In genomic region chr10:129035052-129035805, GRCh38 we compare ENCODE assay signal across 10 cellular contexts.
A peak's percentile ranks its signal among the peaks of the same experiment; 100 is the strongest.
DNase-seq lines count a peak whose midpoint lies in the region; ATAC-seq lines count a peak whose summit lies in the region.
"Had no signal": no experiment of that assay in that cellular context is flagged by ENCODE, and none has a peak within 500 bp of the region (broad histone marks: within the 10 kb centered on the region; RNA-seq: fewer than 3 reads in every experiment).

No MANE protein-coding gene starts in this region.

- peak overlapping the region; percentile 39 for H3K4me3 ChIP-seq in naive thymus-derived CD4-positive, alpha-beta T cell (ENCODE audit: low read length)
- H3K4me3 ChIP-seq: HAP-1, tibial artery had no signal

- peak overlapping the region; percentile 73 to 97 (median 92) for H3K27ac Mint-ChIP-seq in naive thymus-derived CD4-positive, alpha-beta T cell
- H3K27ac Mint-ChIP-seq in stimulated activated memory B cell treated with anti-CD40 and anti-IgM and Interleukin-4, amounts not matched to agents 10 μg/mL and 1 μg/mL and 100 μg/mL, for 72 hours, result no peak overlapping the region

- H3K36me3 ChIP-seq in naive thymus-derived CD4-positive, alpha-beta T cell (ENCODE audit: control insufficient read depth in 2 of 3, insufficient read depth in 3 of 3, low read length in 3 of 3), result no peaks in the 10 kb centered on the region
- H3K36me3 ChIP-seq: HAP-1, tibial artery had no signal

- CTCF ChIA-PET in naive thymus-derived CD4-positive, alpha-beta T cell (lab: Charles Lee), result interaction anchor here (0.8 to 8.1 kb wide), 3 partner anchors 19 to 296 kb away, joined by 5 to 98 read pairs (median 7); no protein-coding TSS in a partner anchor

- peaks cover 12 to 47% (median 23%) of the 10 kb centered on the region in 5 donors for H3K27me3 Mint-ChIP-seq in naive thymus-derived CD4-positive, alpha-beta T cell
- H3K27me3 Mint-ChIP-seq in stimulated activated memory B cell treated with anti-CD40 and anti-IgM and Interleukin-4, amounts not matched to agents 10 μg/mL and 1 μg/mL and 100 μg/mL, for 72 hours, result peaks cover 77% of the 10 kb centered on the region

- POLR2A ChIA-PET in naive thymus-derived CD4-positive, alpha-beta T cell (lab: Charles Lee), result interaction anchor here (0.9 to 5.3 kb wide), 8 partner anchors 24 to 1101 kb away, joined by 3 to 46 read pairs (median 6); partner anchors contain the start of genes C10orf143, GLRX3 and MGMT

- H3K9me3 ChIP-seq in naive thymus-derived CD4-positive, alpha-beta T cell (ENCODE audit: control insufficient read depth in 2 of 3, low read length in 3 of 3), result no peaks in the 10 kb centered on the region
- H3K9me3 ChIP-seq: HAP-1, tibial artery had no signal

- H3K27me3 ChIP-seq in naive thymus-derived CD4-positive, alpha-beta T cell (ENCODE audit: control insufficient read depth in 2 of 2, insufficient read depth in 2 of 2, low read length in 2 of 2), result no peaks in the 10 kb centered on the region

- ATAC-seq in naive thymus-derived CD4-positive, alpha-beta T cell, result peak; percentile 64
- no peak for ATAC-seq in stimulated activated memory B cell treated with anti-CD40 and anti-IgM and Interleukin-4, amounts not matched to agents 10 μg/mL and 1 μg/mL and 100 μg/mL, for 72 hours

- peak overlapping the region; percentile 63 for H3K27ac ChIP-seq in naive thymus-derived CD4-positive, alpha-beta T cell (ENCODE audit: low read depth, low read length)
- H3K27ac ChIP-seq: tibial artery had no signal

- peaks cover 0 to 5% (median 0%) of the 10 kb centered on the region in 5 donors for H3K36me3 Mint-ChIP-seq in naive thymus-derived CD4-positive, alpha-beta T cell
- H3K36me3 Mint-ChIP-seq in stimulated activated memory B cell treated with anti-CD40 and anti-IgM and Interleukin-4, amounts not matched to agents 10 μg/mL and 1 μg/mL and 100 μg/mL, for 72 hours, result no peaks in the 10 kb centered on the region

- intact Hi-C loops in naive thymus-derived CD4-positive, alpha-beta T cell (cut with micrococcal nuclease), result loop anchor here (1.0 to 10.0 kb wide), 7 partner anchors 23 to 1267 kb away; partner anchors contain the start of gene C10orf143 (in 1 of the 2)

- H3K4me1 ChIP-seq in naive thymus-derived CD4-positive, alpha-beta T cell (ENCODE audit: control insufficient read depth in 2 of 2, insufficient read depth in 2 of 2, low read length in 2 of 2), result peaks cover 7 to 27% of the 10 kb centered on the region in 2 donors
- H3K4me1 ChIP-seq: HAP-1, tibial artery had no signal

- H3K4me3 Mint-ChIP-seq in naive thymus-derived CD4-positive, alpha-beta T cell, result peak overlapping the region; percentile 77 to 86 (median 82)
- H3K4me3 Mint-ChIP-seq in stimulated activated memory B cell treated with anti-CD40 and anti-IgM and Interleukin-4, amounts not matched to agents 10 μg/mL and 1 μg/mL and 100 μg/mL, for 72 hours, result no peak overlapping the region

- peak; percentile 15 to 21 for DNase-seq in stimulated activated CD4-positive, alpha-beta T cell treated with anti-CD3 and anti-CD28 coated beads, Interleukin-12 subunit alpha, Interleukin-12 subunit beta, amount 100 ng/mL, for 24 hours (ENCODE audit: low read depth in 2 of 2)
- no peak for DNase-seq in stimulated activated CD4-positive, alpha-beta T cell treated with anti-CD3 and anti-CD28 coated beads, Interleukin-2, amount 100 ng/mL, for 48 hours
- DNase-seq in activated gamma-delta T cell treated with anti-CD3 and anti-CD28 coated beads, Interleukin-2, amount 50 U/mL, for 16 hours (ENCODE audit: low read depth), result peak; percentile 12
- DNase-seq in naive thymus-derived CD4-positive, alpha-beta T cell, result peak in 8 of 9 donors; percentile 23 to 82 (median 67)
- DNase-seq in NCI-H1930 (lab: John Stamatoyannopoulos, UW) (no peak), HCEC 1CT (no peak), SHP77 (lab: John Stamatoyannopoulos, UW) (no peak)
- DNase-seq: tibial artery had no signal

- no peaks in the 10 kb centered on the region for H3K9me3 Mint-ChIP-seq in naive thymus-derived CD4-positive, alpha-beta T cell
- no peaks in the 10 kb centered on the region for H3K9me3 Mint-ChIP-seq in stimulated activated memory B cell treated with anti-CD40 and anti-IgM and Interleukin-4, amounts not matched to agents 10 μg/mL and 1 μg/mL and 100 μg/mL, for 72 hours

- peaks cover 19 to 85% (median 69%) of the 10 kb centered on the region in 7 donors for H3K4me1 Mint-ChIP-seq in naive thymus-derived CD4-positive, alpha-beta T cell
- H3K4me1 Mint-ChIP-seq in stimulated activated memory B cell treated with anti-CD40 and anti-IgM and Interleukin-4, amounts not matched to agents 10 μg/mL and 1 μg/mL and 100 μg/mL, for 72 hours, result peaks cover 6% of the 10 kb centered on the region

Comparison
In these comparisons a context has a peak if more than half of its experiments do, and no peak if none do; other contexts are left out.
1. DNase-seq: peak in stimulated activated CD4-positive, alpha-beta T cell treated with anti-CD3 and anti-CD28 coated beads, Interleukin-12 subunit alpha, Interleukin-12 subunit beta, amount 100 ng/mL, for 24 hours (2 of 2), activated gamma-delta T cell treated with anti-CD3 and anti-CD28 coated beads, Interleukin-2, amount 50 U/mL, for 16 hours (single experiment) and naive thymus-derived CD4-positive, alpha-beta T cell (8 of 9); none in stimulated activated CD4-positive, alpha-beta T cell treated with anti-CD3 and anti-CD28 coated beads, Interleukin-2, amount 100 ng/mL, for 48 hours (0 of 2), NCI-H1930 (0 of 2), HCEC 1CT (single experiment) and SHP77 (0 of 2).